In the genomic region with DNA sequence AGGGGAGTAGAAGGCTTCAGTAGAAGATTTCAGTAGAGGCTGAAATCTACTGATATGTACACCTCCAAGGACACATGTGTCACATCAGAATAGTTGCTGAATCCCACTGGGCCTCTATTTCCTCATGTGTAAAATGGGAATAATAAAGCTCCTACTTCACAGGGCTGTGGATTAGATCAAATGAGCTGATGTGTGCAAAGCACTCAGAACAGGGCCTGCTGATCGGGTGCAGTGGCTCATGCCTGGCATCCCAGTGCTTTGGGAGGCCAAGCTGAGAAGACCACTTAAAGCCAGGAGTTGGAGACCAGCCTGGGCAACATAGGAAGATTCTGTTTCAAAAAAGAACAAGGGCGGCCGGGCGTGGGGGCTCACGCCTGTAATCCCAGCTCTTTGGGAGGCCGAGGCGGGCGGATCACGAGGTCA, we compare ENCODE assay signal across 1 cellular context.
TF ChIP-seq lines count a peak whose summit lies in the region.

No MANE protein-coding gene starts in this region.

TF ChIP-seq in SK-N-SH, 30 proteins besides CTCF, POLR2A, EP300 and RAD21 (continued from another document):
- TF ChIP-seq, protein P1, sequence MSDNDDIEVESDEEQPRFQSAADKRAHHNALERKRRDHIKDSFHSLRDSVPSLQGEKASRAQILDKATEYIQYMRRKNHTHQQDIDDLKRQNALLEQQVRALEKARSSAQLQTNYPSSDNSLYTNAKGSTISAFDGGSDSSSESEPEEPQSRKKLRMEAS (IDR thresholded peaks at IDR 0.05; ENCODE audit: low read depth) = no peak
- TF ChIP-seq TCF12 (IDR thresholded peaks at IDR 0.05) = no peak
- TF ChIP-seq, protein P2, sequence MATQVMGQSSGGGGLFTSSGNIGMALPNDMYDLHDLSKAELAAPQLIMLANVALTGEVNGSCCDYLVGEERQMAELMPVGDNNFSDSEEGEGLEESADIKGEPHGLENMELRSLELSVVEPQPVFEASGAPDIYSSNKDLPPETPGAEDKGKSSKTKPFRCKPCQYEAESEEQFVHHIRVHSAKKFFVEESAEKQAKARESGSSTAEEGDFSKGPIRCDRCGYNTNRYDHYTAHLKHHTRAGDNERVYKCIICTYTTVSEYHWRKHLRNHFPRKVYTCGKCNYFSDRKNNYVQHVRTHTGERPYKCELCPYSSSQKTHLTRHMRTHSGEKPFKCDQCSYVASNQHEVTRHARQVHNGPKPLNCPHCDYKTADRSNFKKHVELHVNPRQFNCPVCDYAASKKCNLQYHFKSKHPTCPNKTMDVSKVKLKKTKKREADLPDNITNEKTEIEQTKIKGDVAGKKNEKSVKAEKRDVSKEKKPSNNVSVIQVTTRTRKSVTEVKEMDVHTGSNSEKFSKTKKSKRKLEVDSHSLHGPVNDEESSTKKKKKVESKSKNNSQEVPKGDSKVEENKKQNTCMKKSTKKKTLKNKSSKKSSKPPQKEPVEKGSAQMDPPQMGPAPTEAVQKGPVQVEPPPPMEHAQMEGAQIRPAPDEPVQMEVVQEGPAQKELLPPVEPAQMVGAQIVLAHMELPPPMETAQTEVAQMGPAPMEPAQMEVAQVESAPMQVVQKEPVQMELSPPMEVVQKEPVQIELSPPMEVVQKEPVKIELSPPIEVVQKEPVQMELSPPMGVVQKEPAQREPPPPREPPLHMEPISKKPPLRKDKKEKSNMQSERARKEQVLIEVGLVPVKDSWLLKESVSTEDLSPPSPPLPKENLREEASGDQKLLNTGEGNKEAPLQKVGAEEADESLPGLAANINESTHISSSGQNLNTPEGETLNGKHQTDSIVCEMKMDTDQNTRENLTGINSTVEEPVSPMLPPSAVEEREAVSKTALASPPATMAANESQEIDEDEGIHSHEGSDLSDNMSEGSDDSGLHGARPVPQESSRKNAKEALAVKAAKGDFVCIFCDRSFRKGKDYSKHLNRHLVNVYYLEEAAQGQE (IDR thresholded peaks at IDR 0.05; ENCODE audit: low read depth, low read length) = no peak
- TF ChIP-seq MEF2A (IDR thresholded peaks at IDR 0.05; ENCODE audit: borderline replicate concordance, low read depth) = no peak
- TF ChIP-seq FOXJ3 (CRISPR knock-in tag; IDR thresholded peaks at IDR 0.05) = no peak
- no peak for TF ChIP-seq POLR2AphosphoS5 (IDR thresholded peaks at IDR 0.05; ENCODE audit: low read depth, low read length)
- TF ChIP-seq TEAD4 (IDR thresholded peaks at IDR 0.05; ENCODE audit: borderline replicate concordance, insufficient read depth) = no peak
